26 cellular contexts compared by ENCODE assay signal in genomic region chr12:53515291-53515680, GRCh38. TPM values are rescaled to one million over a fixed set of nuclear protein-coding genes. Genes with fewer than 3 reads are reported as not detected.
DNase-seq lines count a peak whose midpoint lies in the region; ATAC-seq and TF ChIP-seq lines count a peak whose summit lies in the region.
"Had no signal": no experiment of that assay in that cellular context is flagged by ENCODE, and none has a peak within 500 bp of the region (broad histone marks: within the 10 kb centered on the region; RNA-seq: fewer than 3 reads in every experiment).

No MANE protein-coding gene starts in this region.

- POLR2A ChIA-PET in activated CD4-positive, alpha-beta T cell treated with anti-CD3 and anti-CD28 coated beads, Interleukin-2, amount 10 ng/mL, durations not matched to agents 7 days and 5 days (lab: Charles Lee) = no interaction called here

- TF ChIP-seq CTCF in glutamatergic neuron (IDR thresholded peaks at IDR 0.05; ENCODE audit: partially characterized antibody, unreplicated experiment) = no peak

- no peaks in the 10 kb centered on the region for H3K27me3 Mint-ChIP-seq in activated naive CD4-positive, alpha-beta T cell treated with anti-CD3 and anti-CD28 coated beads, Interleukin-2, amount 50 U/mL, for 24 hours
- peaks cover 5% of the 10 kb centered on the region for H3K27me3 Mint-ChIP-seq in glutamatergic neuron (ENCODE audit: unreplicated experiment)
- no peaks in the 10 kb centered on the region for H3K27me3 Mint-ChIP-seq in activated CD4-positive, alpha-beta T cell treated with anti-CD3 and anti-CD28 coated beads, Interleukin-2, amount 10 ng/mL, durations not matched to agents 7 days and 5 days

- H3K4me3 Mint-ChIP-seq in activated naive CD4-positive, alpha-beta T cell treated with anti-CD3 and anti-CD28 coated beads, Interleukin-2, amount 50 U/mL, for 24 hours = no peak overlapping the region
- H3K4me3 Mint-ChIP-seq in glutamatergic neuron (ENCODE audit: unreplicated experiment) = peak overlapping the region; percentile 9
- no peak overlapping the region for H3K4me3 Mint-ChIP-seq in stimulated activated effector memory CD8-positive, alpha-beta T cell treated with anti-CD3 and anti-CD28 coated beads, Interleukin-12 subunit alpha, Interleukin-12 subunit beta, amount 100 ng/mL, for 72 hours
- H3K4me3 Mint-ChIP-seq in activated CD4-positive, alpha-beta T cell treated with anti-CD3 and anti-CD28 coated beads, Interleukin-2, amount 10 ng/mL, durations not matched to agents 7 days and 5 days = no peak overlapping the region
- H3K4me3 Mint-ChIP-seq: GM23338 had no signal

- CTCF ChIA-PET in activated CD4-positive, alpha-beta T cell treated with anti-CD3 and anti-CD28 coated beads, Interleukin-2, amount 10 ng/mL, durations not matched to agents 7 days and 5 days (lab: Charles Lee) = interaction anchor here (0.6 to 0.9 kb wide), 2 partner anchors 11 to 500 kb away, joined by 3 to 4 read pairs; no protein-coding TSS in a partner anchor

- no peak for DNase-seq in activated naive CD4-positive, alpha-beta T cell (lab: John Stamatoyannopoulos, UW)
- DNase-seq in glutamatergic neuron = no peak
- no peak for DNase-seq in stimulated activated effector memory CD8-positive, alpha-beta T cell treated with anti-CD3 and anti-CD28 coated beads, Interleukin-12 subunit alpha, Interleukin-12 subunit beta, amount 100 ng/mL, for 72 hours (ENCODE audit: low spot score in 2 of 2)
- no peak for DNase-seq in hypothalamus (lab: John Stamatoyannopoulos, UW)
- no peak for DNase-seq in activated CD4-positive, alpha-beta T cell treated with anti-CD3 and anti-CD28 coated beads, Interleukin-2, amount 10 ng/mL, durations not matched to agents 7 days and 5 days
- no peak for DNase-seq in DMS79 (lab: John Stamatoyannopoulos, UW)
- DNase-seq: ACHN, HCEC 1CT, Karpas-422, NCI-H1092 treated with DMSO at 0.1 percent for 48 hours, NCI-H1436, NCI-H187, NCI-H2081 treated with DMSO at 0.1 percent for 48 hours, NCI-H226, NCI-H510A, NCI-H69, SHP77 had no signal

- no peak for ATAC-seq in stimulated activated effector memory CD8-positive, alpha-beta T cell treated with anti-CD3 and anti-CD28 coated beads, Interleukin-12 subunit alpha, Interleukin-12 subunit beta, amount 100 ng/mL, for 72 hours
- ATAC-seq in HG02571 (IDR thresholded peaks at IDR 0.05; ENCODE audit: unreplicated experiment) = no peak
- ATAC-seq: GM23338, HepG2, Panc1 had no signal

- no peaks in the 10 kb centered on the region for H3K4me1 Mint-ChIP-seq in activated naive CD4-positive, alpha-beta T cell treated with anti-CD3 and anti-CD28 coated beads, Interleukin-2, amount 50 U/mL, for 24 hours
- peaks cover 19% of the 10 kb centered on the region for H3K4me1 Mint-ChIP-seq in glutamatergic neuron (ENCODE audit: low read depth, unreplicated experiment)
- no peaks in the 10 kb centered on the region for H3K4me1 Mint-ChIP-seq in stimulated activated effector memory CD8-positive, alpha-beta T cell treated with anti-CD3 and anti-CD28 coated beads, Interleukin-12 subunit alpha, Interleukin-12 subunit beta, amount 100 ng/mL, for 72 hours
- peaks cover 4% of the 10 kb centered on the region for H3K4me1 Mint-ChIP-seq in activated CD4-positive, alpha-beta T cell treated with anti-CD3 and anti-CD28 coated beads, Interleukin-2, amount 10 ng/mL, durations not matched to agents 7 days and 5 days

- H3K9me3 Mint-ChIP-seq in activated naive CD4-positive, alpha-beta T cell treated with anti-CD3 and anti-CD28 coated beads, Interleukin-2, amount 50 U/mL, for 24 hours = no peaks in the 10 kb centered on the region
- peaks cover 4% of the 10 kb centered on the region for H3K9me3 Mint-ChIP-seq in glutamatergic neuron (ENCODE audit: unreplicated experiment)
- no peaks in the 10 kb centered on the region for H3K9me3 Mint-ChIP-seq in stimulated activated effector memory CD8-positive, alpha-beta T cell treated with anti-CD3 and anti-CD28 coated beads, Interleukin-12 subunit alpha, Interleukin-12 subunit beta, amount 100 ng/mL, for 72 hours
- H3K9me3 Mint-ChIP-seq in activated CD4-positive, alpha-beta T cell treated with anti-CD3 and anti-CD28 coated beads, Interleukin-2, amount 10 ng/mL, durations not matched to agents 7 days and 5 days = no peaks in the 10 kb centered on the region
- H3K9me3 Mint-ChIP-seq: GM23338 had no signal

- peaks cover 6% of the 10 kb centered on the region for H3K36me3 Mint-ChIP-seq in activated naive CD4-positive, alpha-beta T cell treated with anti-CD3 and anti-CD28 coated beads, Interleukin-2, amount 50 U/mL, for 24 hours
- H3K36me3 Mint-ChIP-seq in glutamatergic neuron (ENCODE audit: unreplicated experiment) = peaks cover 4% of the 10 kb centered on the region
- H3K36me3 Mint-ChIP-seq in stimulated activated effector memory CD8-positive, alpha-beta T cell treated with anti-CD3 and anti-CD28 coated beads, Interleukin-12 subunit alpha, Interleukin-12 subunit beta, amount 100 ng/mL, for 72 hours = peaks cover 77% of the 10 kb centered on the region
- peaks cover 19% of the 10 kb centered on the region for H3K36me3 Mint-ChIP-seq in activated CD4-positive, alpha-beta T cell treated with anti-CD3 and anti-CD28 coated beads, Interleukin-2, amount 10 ng/mL, durations not matched to agents 7 days and 5 days (ENCODE audit: low read depth)

- peak overlapping the region; percentile 55 for H3K27ac Mint-ChIP-seq in activated naive CD4-positive, alpha-beta T cell treated with anti-CD3 and anti-CD28 coated beads, Interleukin-2, amount 50 U/mL, for 24 hours
- peak overlapping the region; percentile 90 for H3K27ac Mint-ChIP-seq in glutamatergic neuron (ENCODE audit: unreplicated experiment)
- H3K27ac Mint-ChIP-seq in stimulated activated effector memory CD8-positive, alpha-beta T cell treated with anti-CD3 and anti-CD28 coated beads, Interleukin-12 subunit alpha, Interleukin-12 subunit beta, amount 100 ng/mL, for 72 hours = peak overlapping the region; percentile 32
- H3K27ac Mint-ChIP-seq in activated CD4-positive, alpha-beta T cell treated with anti-CD3 and anti-CD28 coated beads, Interleukin-2, amount 10 ng/mL, durations not matched to agents 7 days and 5 days = no peak overlapping the region
- H3K27ac Mint-ChIP-seq: GM23338 had no signal

RNA-seq across cellular contexts. Expression of gene NPFF, which starts 8.0 kb away (rescaled TPM):
- not detected for total RNA-seq in glutamatergic neuron (ENCODE audit: unreplicated experiment)
- total RNA-seq in activated CD4-positive, alpha-beta T cell treated with anti-CD3 and anti-CD28 coated beads, Interleukin-2, amount 10 ng/mL, durations not matched to agents 7 days and 5 days = not detected
- total RNA-seq: Daoy, HepG2, HT1080, OCI-LY7, SK-MEL-5 had no signal

RNA-seq across cellular contexts. Expression of gene TARBP2, which starts 14.2 kb away (rescaled TPM):
- total RNA-seq in glutamatergic neuron (ENCODE audit: unreplicated experiment) = 49.0 TPM
- total RNA-seq in activated CD4-positive, alpha-beta T cell treated with anti-CD3 and anti-CD28 coated beads, Interleukin-2, amount 10 ng/mL, durations not matched to agents 7 days and 5 days = 10 to 100 TPM; 32.6 to 35.9 TPM

RNA-seq across cellular contexts. Expression of gene MAP3K12, which starts 16.0 kb away (rescaled TPM):
- 94.2 TPM for total RNA-seq in glutamatergic neuron (ENCODE audit: unreplicated experiment)
- 10 to 100 TPM; 26.0 to 26.1 TPM for total RNA-seq in activated CD4-positive, alpha-beta T cell treated with anti-CD3 and anti-CD28 coated beads, Interleukin-2, amount 10 ng/mL, durations not matched to agents 7 days and 5 days
